In the genomic region with DNA sequence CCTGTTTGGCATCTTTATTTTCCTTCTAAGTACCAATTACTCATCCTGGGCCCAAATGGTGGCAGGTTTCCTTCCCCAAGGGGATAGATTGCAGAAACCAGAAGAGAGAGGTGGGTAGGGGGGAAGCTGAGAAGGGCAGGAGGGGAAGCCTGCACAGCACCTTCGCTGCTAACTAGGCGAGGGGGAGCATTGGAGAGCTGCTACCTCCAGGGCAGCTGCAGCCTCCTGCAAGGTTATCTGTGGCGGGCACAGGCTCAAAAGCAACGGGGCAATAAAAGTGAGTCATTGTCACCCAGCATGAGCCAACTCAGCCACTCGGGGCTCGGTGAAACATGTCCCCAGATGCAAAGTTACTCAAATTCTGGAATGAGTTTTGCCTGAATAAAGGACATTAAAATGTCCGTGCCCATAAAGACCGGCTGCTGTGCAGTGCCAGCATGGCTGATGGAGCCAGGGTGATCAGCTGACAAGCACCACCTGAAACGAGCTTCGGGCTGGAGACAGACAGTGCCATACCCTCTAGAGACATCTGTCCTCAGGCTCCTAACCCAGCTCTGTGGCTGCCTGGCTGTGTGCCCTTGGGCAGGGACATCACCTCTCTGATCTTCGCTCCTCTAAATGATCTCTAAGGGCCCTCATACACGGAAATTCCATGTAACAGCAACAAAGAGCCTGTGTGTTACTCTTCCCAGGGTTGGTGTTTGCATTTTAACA, we compare ENCODE assay signal across 21 cellular contexts.
A peak's percentile ranks its signal among the peaks of the same experiment; 100 is the strongest.
DNase-seq lines count a peak whose midpoint lies in the region; ATAC-seq, FAIRE-seq and TF ChIP-seq lines count a peak whose summit lies in the region.
"Had no signal": no experiment of that assay in that cellular context is flagged by ENCODE, and none has a peak within 500 bp of the region (broad histone marks: within the 10 kb centered on the region; RNA-seq: fewer than 3 reads in every experiment).

No MANE protein-coding gene starts in this region.

- no peak for TF ChIP-seq EP300 in GM12878 (IDR thresholded peaks at IDR 0.05; ENCODE audit: borderline replicate concordance in 1 of 2, control insufficient read depth in 1 of 2, low read depth in 2 of 2, low read length in 2 of 2)

- ATAC-seq in GM12878 (peak; percentile 61), mucosa of descending colon (peak; percentile 54), HG02981 (IDR thresholded peaks at IDR 0.05; ENCODE audit: unreplicated experiment) (no peak), GM21737 (IDR thresholded peaks at IDR 0.05; ENCODE audit: unreplicated experiment) (no peak)
- ATAC-seq: GM23338 had no signal

- H3K9me3 Mint-ChIP-seq in Caco-2 (ENCODE audit: unreplicated experiment) = no peaks in the 10 kb centered on the region
- H3K9me3 Mint-ChIP-seq: GM23338, HFFc6 had no signal

- H3K27me3 ChIP-seq in Caco-2 (replicated peaks; ENCODE audit: control insufficient read depth, insufficient read depth, low read length) (no peaks in the 10 kb centered on the region), Karpas-422 (ENCODE audit: low read length) (no peaks in the 10 kb centered on the region), GM12878 (replicated peaks in 1 of 2; ENCODE audit: control insufficient read depth in 2 of 2, insufficient read depth in 2 of 2, low read length in 1 of 2) (no peaks in the 10 kb centered on the region)
- H3K27me3 ChIP-seq: BLaER1 treated with 17β-estradiol and CSF1 and Interleukin-3, amounts not matched to agents 10 nM and 100 nM; SJCRH30 had no signal

- CTCF ChIA-PET in Caco-2 (lab: Charles Lee) = no interaction called here
- CTCF ChIA-PET in GM12878 (lab: Yijun Ruan, JAX) = interaction anchor here (0.6 to 1.6 kb wide), 7 partner anchors 12 to 263 kb away, joined by 3 to 4 read pairs (median 3); no protein-coding TSS in a partner anchor
- CTCF ChIA-PET in HEK293T (lab: Yijun Ruan, JAX) = no interaction called here

- POLR2A ChIA-PET in Caco-2 (lab: Charles Lee) (no interaction called here), GM12878 (lab: Charles Lee) (no interaction called here), HEK293T (lab: Yijun Ruan, JAX) (no interaction called here)

- H3K27ac Mint-ChIP-seq in Caco-2 (ENCODE audit: unreplicated experiment) = no peak overlapping the region
- H3K27ac Mint-ChIP-seq: GM23338, HFFc6 had no signal

- TF ChIP-seq RAD21 in GM12878 (IDR thresholded peaks at IDR 0.05; ENCODE audit: insufficient read depth, low read depth, low read length) = no peak

- H3K4me2 ChIP-seq in Karpas-422 (ENCODE audit: low read depth, low read length, poor library complexity, severe bottlenecking) = no peak overlapping the region
- no peak overlapping the region for H3K4me2 ChIP-seq in GM12878 (ENCODE audit: control insufficient read depth, insufficient read depth)
- H3K4me2 ChIP-seq: BLaER1 treated with 17β-estradiol and CSF1 and Interleukin-3, amounts not matched to agents 10 nM and 100 nM; GM23338; KMS-11 had no signal

- no peak for FAIRE-seq in GM12878 (lab: Jason Lieb, UNC)
- FAIRE-seq: G401.6, GM12892, GM19239 had no signal

- in situ Hi-C loops in GM12878 (cut with MboI) = no loop called here

- H2AFZ ChIP-seq in Karpas-422 (ENCODE audit: low read length) (no peak overlapping the region), GM12878 (ENCODE audit: control insufficient read depth, low read depth, low read length) (no peak overlapping the region)
- H2AFZ ChIP-seq: GM23338 had no signal

- no peaks in the 10 kb centered on the region for H3K79me2 ChIP-seq in Karpas-422 (ENCODE audit: low read length)
- H3K79me2 ChIP-seq in GM12878 (ENCODE audit: control insufficient read depth, insufficient read depth, low read length) = no peaks in the 10 kb centered on the region

- H3K9me3 ChIP-seq in Caco-2 (no peaks in the 10 kb centered on the region), Karpas-422 (ENCODE audit: low read length) (no peaks in the 10 kb centered on the region), GM12878 (replicated peaks; ENCODE audit: control insufficient read depth, insufficient read depth, low read length) (no peaks in the 10 kb centered on the region), mucosa of descending colon (no peaks in the 10 kb centered on the region)
- H3K9me3 ChIP-seq: BLaER1 treated with 17β-estradiol and CSF1 and Interleukin-3, amounts not matched to agents 10 nM and 100 nM; SJCRH30 had no signal

- no peak overlapping the region for H3K4me3 Mint-ChIP-seq in Caco-2 (ENCODE audit: unreplicated experiment)
- H3K4me3 Mint-ChIP-seq: GM23338, HFFc6 had no signal

- WGBS in GM12878 (ENCODE audit: insufficient coverage, insufficient replicate concordance, low lambda C conversion rate, missing lambda C conversion rate) = 5% methylated on average over 12 of the region's 12 CpGs

- H3K36me3 ChIP-seq in Caco-2 (ENCODE audit: control insufficient read depth, insufficient read depth, low read length) = no peaks in the 10 kb centered on the region
- no peaks in the 10 kb centered on the region for H3K36me3 ChIP-seq in Karpas-422 (ENCODE audit: insufficient read depth, low read length)
- no peaks in the 10 kb centered on the region for H3K36me3 ChIP-seq in GM12878 (ENCODE audit: control insufficient read depth in 2 of 2, insufficient read depth in 2 of 2, low read length in 1 of 2)
- no peaks in the 10 kb centered on the region for H3K36me3 ChIP-seq in mucosa of descending colon (ENCODE audit: low read depth)
- H3K36me3 ChIP-seq: BLaER1 treated with 17β-estradiol and CSF1 and Interleukin-3, amounts not matched to agents 10 nM and 100 nM; SJCRH30 had no signal

- H3K9ac ChIP-seq in Karpas-422 (ENCODE audit: low read length) = no peak overlapping the region
- H3K9ac ChIP-seq in GM12878 (ENCODE audit: control insufficient read depth, insufficient read depth, low read length) = no peak overlapping the region
- H3K9ac ChIP-seq: BLaER1 treated with 17β-estradiol and CSF1 and Interleukin-3, amounts not matched to agents 10 nM and 100 nM; KMS-11 had no signal

- H3K4me3 ChIP-seq in Caco-2 (ENCODE audit: low read depth, low read length) = no peak overlapping the region
- no peak overlapping the region for H3K4me3 ChIP-seq in Karpas-422 (ENCODE audit: low read length)
- H3K4me3 ChIP-seq in GM12878 = no peak overlapping the region
- H3K4me3 ChIP-seq in mucosa of descending colon = no peak overlapping the region
- H3K4me3 ChIP-seq: BLaER1 treated with 17β-estradiol and CSF1 and Interleukin-3, amounts not matched to agents 10 nM and 100 nM; GM23338; SJCRH30 had no signal

- H3K27me3 Mint-ChIP-seq in Caco-2 (ENCODE audit: insufficient read depth, unreplicated experiment) = no peaks in the 10 kb centered on the region

- intact Hi-C loops in Caco-2 (cut with micrococcal nuclease; ENCODE audit: unreplicated experiment) (no loop called here), GM12878 (cut with micrococcal nuclease; ENCODE audit: unreplicated experiment) (no loop called here), mucosa of descending colon (cut with DNase I, micrococcal nuclease) (loop anchor here (10.0 kb wide), 1 partner anchor 485 kb away; no protein-coding TSS in a partner anchor)

- no peaks in the 10 kb centered on the region for H3K4me1 ChIP-seq in Caco-2
- H3K4me1 ChIP-seq in Karpas-422 (ENCODE audit: low read length) = peaks cover 16% of the 10 kb centered on the region
- H3K4me1 ChIP-seq in GM12878 (ENCODE audit: control insufficient read depth, insufficient read depth, low read length) = no peaks in the 10 kb centered on the region
- H3K4me1 ChIP-seq in mucosa of descending colon (ENCODE audit: low read depth) = no peaks in the 10 kb centered on the region
- H3K4me1 ChIP-seq: SJCRH30 had no signal

- BruUV-seq in Caco-2 (replicated peaks; lab: Mats Ljungman, UMichigan) (no TSS peak), GM12878 (replicated peaks; lab: Mats Ljungman, UMichigan) (no TSS peak)

- RAD21 ChIA-PET in GM12878 (lab: Charles Lee; ENCODE audit: unreplicated experiment) = no interaction called here

- SMC1A ChIA-PET in GM12878 (lab: Charles Lee; ENCODE audit: uncharacterized antibody, unreplicated experiment) = interaction anchor here (15.1 kb wide), 1 partner anchor 259 kb away, joined by 193 read pairs; no protein-coding TSS in a partner anchor

- no peaks in the 10 kb centered on the region for H3K36me3 Mint-ChIP-seq in Caco-2 (ENCODE audit: insufficient read depth, unreplicated experiment)

- H3K9me2 ChIP-seq in Karpas-422 (replicated peaks; ENCODE audit: insufficient read depth, low read length) = no peaks in the 10 kb centered on the region

- no peak for TF ChIP-seq POLR2A in GM12878 (IDR thresholded peaks at IDR 0.05; ENCODE audit: low read depth, low read length)

- TF ChIP-seq CTCF in Caco-2 (IDR thresholded peaks at IDR 0.05; ENCODE audit: insufficient read depth in 1 of 2, low read depth in 1 of 2, low read length in 1 of 2, severe bottlenecking in 1 of 2, unreplicated experiment in 1 of 2) (no peak), GM12878 (IDR thresholded peaks at IDR 0.05 in 2 of 3, conservative IDR thresholded peaks at IDR 0.05 in 1 of 3; ENCODE audit: control insufficient read depth in 2 of 3, extremely low read depth in 1 of 3, insufficient read depth in 1 of 3, low read depth in 3 of 3, low read length in 3 of 3) (no peak), mucosa of descending colon (IDR thresholded peaks at IDR 0.05) (no peak)

- H3K27ac ChIP-seq in Karpas-422 (ENCODE audit: low read length) (no peak overlapping the region), GM12878 (ENCODE audit: control insufficient read depth, insufficient read depth) (no peak overlapping the region)
- H3K27ac ChIP-seq: BLaER1 treated with 17β-estradiol and CSF1 and Interleukin-3, amounts not matched to agents 10 nM and 100 nM; KMS-11; SJCRH30 had no signal

- H4K20me1 ChIP-seq in Karpas-422 (ENCODE audit: insufficient read depth, low read depth, low read length) (no peaks in the 10 kb centered on the region), GM12878 (ENCODE audit: control insufficient read depth, insufficient read depth) (no peaks in the 10 kb centered on the region)
- H4K20me1 ChIP-seq: BLaER1 treated with 17β-estradiol and CSF1 and Interleukin-3, amounts not matched to agents 10 nM and 100 nM had no signal

- no peaks in the 10 kb centered on the region for H3K4me1 Mint-ChIP-seq in Caco-2 (ENCODE audit: low read depth, unreplicated experiment)
- H3K4me1 Mint-ChIP-seq: GM23338 had no signal

- peak; percentile 5 to 41 for DNase-seq in Caco-2
- DNase-seq in Karpas-422 = peak; percentile 64
- no peak for DNase-seq in GM12878 (ENCODE audit: low read depth, low spot score)
- no peak for DNase-seq in mucosa of descending colon
- no peak for DNase-seq in HEK293T (ENCODE audit: extremely low spot score)
- no peak for DNase-seq in stimulated activated CD4-positive, alpha-beta T cell treated with anti-CD3 and anti-CD28 coated beads, Interleukin-12 subunit alpha, Interleukin-12 subunit beta, amount 100 ng/mL, for 4 hours
- DNase-seq: 8988T, DMS153, HFFc6, NCI-H187 treated with DMSO at 0.1 percent for 48 hours, NCI-H2171, NCI-H82, SJCRH30 had no signal

TF ChIP-seq in HEK293T, 16 proteins besides CTCF, POLR2A, EP300 and RAD21:
- no peak for TF ChIP-seq LEF1 (IDR thresholded peaks at IDR 0.05; ENCODE audit: borderline replicate concordance)
- no peak for TF ChIP-seq SP1 (IDR thresholded peaks at IDR 0.05)
- TF ChIP-seq NFRKB (IDR thresholded peaks at IDR 0.05) = no peak
- TF ChIP-seq CTBP1 (IDR thresholded peaks at IDR 0.05; ENCODE audit: borderline replicate concordance) = no peak
- TF ChIP-seq L3MBTL2 (conservative IDR thresholded peaks at IDR 0.05) = no peak
- TF ChIP-seq FOXK2 (IDR thresholded peaks at IDR 0.05) = no peak
- no peak for TF ChIP-seq BHLHE40 (IDR thresholded peaks at IDR 0.05; ENCODE audit: borderline replicate concordance)
TF ChIP-seq in HEK293T: peak in this region for 0.

Comparison
In these comparisons a context has a peak if more than half of its experiments do, and no peak if none do; other contexts are left out.
1. DNase-seq: peak in Caco-2 (2 of 2) and Karpas-422 (single experiment); none in GM12878 (single experiment), mucosa of descending colon (0 of 3), HEK293T (single experiment) and stimulated activated CD4-positive, alpha-beta T cell treated with anti-CD3 and anti-CD28 coated beads, Interleukin-12 subunit alpha, Interleukin-12 subunit beta, amount 100 ng/mL, for 4 hours (single experiment).
2. ATAC-seq: peak in GM12878 (single experiment) and mucosa of descending colon (single experiment); none in HG02981 (single experiment) and GM21737 (single experiment).
3. intact Hi-C loops: an anchor here in mucosa of descending colon (10.0 kb wide); none called in Caco-2 and GM12878.